6 cellular contexts compared by ENCODE assay signal in genomic region chr19:19137556-19138109, GRCh38. TPM values are rescaled to one million over a fixed set of nuclear protein-coding genes. Genes with fewer than 3 reads are reported as not detected.
DNase-seq lines count a peak whose midpoint lies in the region; TF ChIP-seq lines count a peak whose summit lies in the region.

No MANE protein-coding gene starts in this region.

- BruUV-seq in mammary epithelial cell (replicated peaks; lab: Mats Ljungman, UMichigan): no TSS peak

- H3K4me3 ChIP-seq in HUES48 (ENCODE audit: low read depth, low read length): peak overlapping the region; percentile 91
- H3K4me3 ChIP-seq in mammary epithelial cell (replicated peaks in 1 of 3; ENCODE audit: insufficient read depth in 1 of 3, low read depth in 2 of 3, low read length in 3 of 3): peak overlapping the region; percentile 64 to 91 (median 76)
- peak overlapping the region; percentile 62 for H3K4me3 ChIP-seq in neural progenitor cell

- H3K27ac Mint-ChIP-seq in neural progenitor cell: no peak overlapping the region

- H3K79me2 ChIP-seq in mammary epithelial cell (ENCODE audit: insufficient read depth, low read length) (peaks cover 12% of the 10 kb centered on the region), neural progenitor cell (ENCODE audit: low read depth) (peaks cover 6% of the 10 kb centered on the region)

- no peaks in the 10 kb centered on the region for H4K20me1 ChIP-seq in mammary epithelial cell (ENCODE audit: insufficient read depth, low read length)
- peaks cover 4% of the 10 kb centered on the region for H4K20me1 ChIP-seq in neural progenitor cell (ENCODE audit: low read depth)

- H3K9me3 ChIP-seq in HUES48 (ENCODE audit: control insufficient read depth, insufficient read depth, low read length) (no peaks in the 10 kb centered on the region; the same call in 1 of the 2 replicates), mammary epithelial cell (replicated peaks; ENCODE audit: insufficient read depth, low read length) (peaks cover 4% of the 10 kb centered on the region), neural progenitor cell (ENCODE audit: low read depth) (no peaks in the 10 kb centered on the region)

- CTCF ChIA-PET in mammary epithelial cell (lab: Charles Lee; ENCODE audit: low non-redundant PET): no interaction called here

- H3K27me3 Mint-ChIP-seq in neural progenitor cell (ENCODE audit: insufficient read depth, low read depth): peaks cover 6% of the 10 kb centered on the region

- peaks cover 3% of the 10 kb centered on the region for H3K36me3 Mint-ChIP-seq in neural progenitor cell

- in situ Hi-C loops in mammary epithelial cell (cut with MboI; ENCODE audit: low sequenced_read_pairs in 2 of 2): no loop called here

- dilution Hi-C loops in mammary epithelial cell (cut with HindIII; ENCODE audit: low sequenced_read_pairs): no loop called here

- H3K36me3 ChIP-seq in HUES48 (ENCODE audit: control insufficient read depth, insufficient read depth, low read length): peaks cover 2% of the 10 kb centered on the region; the same call in 1 of the 2 replicates
- H3K36me3 ChIP-seq in mammary epithelial cell (ENCODE audit: insufficient read depth, low read length): no peaks in the 10 kb centered on the region
- H3K36me3 ChIP-seq in neural progenitor cell: no peaks in the 10 kb centered on the region

- TF ChIP-seq CTCF in mammary epithelial cell (conservative IDR thresholded peaks at IDR 0.05 in 1 of 2, IDR thresholded peaks at IDR 0.05 in 1 of 2; ENCODE audit: extremely low read depth in 1 of 2, insufficient read depth in 1 of 2, low read depth in 1 of 2, low read length in 2 of 2): no peak
- no peak for TF ChIP-seq CTCF in neural progenitor cell (IDR thresholded peaks at IDR 0.05)

- H3K9ac ChIP-seq in HUES48 (ENCODE audit: low read depth, low read length) (peak overlapping the region; percentile 70; the same call in 1 of the 2 replicates), mammary epithelial cell (ENCODE audit: insufficient read depth, low read length) (peak overlapping the region; percentile 74), neural progenitor cell (peak overlapping the region; percentile 39)

- 6% methylated on average over 3 of the region's 25 CpGs for WGBS in mammary epithelial cell (ENCODE audit: low coverage, missing lambda C conversion rate)

- H3K27ac ChIP-seq in HUES48 (ENCODE audit: low read depth, low read length): no peak overlapping the region
- peak overlapping the region; percentile 65 for H3K27ac ChIP-seq in mammary epithelial cell (ENCODE audit: insufficient read depth, low read depth, low read length)
- no peak overlapping the region for H3K27ac ChIP-seq in neural progenitor cell
- H3K27ac ChIP-seq in caudate nucleus (ENCODE audit: low read depth, low read length): no peak overlapping the region

- H3K4me3 Mint-ChIP-seq in neural progenitor cell: peak overlapping the region; percentile 99

- DNase-seq in mammary epithelial cell (no peak), neural progenitor cell (ENCODE audit: low spot score) (peak; percentile 20), HuH-7 (ENCODE audit: low spot score) (no peak), A172 (ENCODE audit: low spot score) (no peak), caudate nucleus (lab: John Stamatoyannopoulos, UW) (no peak)

- H2AFZ ChIP-seq in mammary epithelial cell (ENCODE audit: low read depth, low read length): peak overlapping the region; percentile 93
- H2AFZ ChIP-seq in neural progenitor cell (replicated peaks): peak overlapping the region; percentile 83

- H3K4me1 ChIP-seq in HUES48 (ENCODE audit: control insufficient read depth, insufficient read depth, low read length): peaks cover 7% of the 10 kb centered on the region
- H3K4me1 ChIP-seq in mammary epithelial cell (ENCODE audit: insufficient read depth, low read length): no peaks in the 10 kb centered on the region
- peaks cover 6% of the 10 kb centered on the region for H3K4me1 ChIP-seq in neural progenitor cell

- peaks cover 15% of the 10 kb centered on the region for H3K4me1 Mint-ChIP-seq in neural progenitor cell

- H3K27me3 ChIP-seq in HUES48 (ENCODE audit: control insufficient read depth, insufficient read depth, low read length) (peaks cover 13% of the 10 kb centered on the region), mammary epithelial cell (ENCODE audit: insufficient read depth, low read length) (no peaks in the 10 kb centered on the region), neural progenitor cell (peaks cover 26% of the 10 kb centered on the region)

- H3K4me2 ChIP-seq in mammary epithelial cell (ENCODE audit: insufficient read depth, low read depth, low read length): peak overlapping the region; percentile 91
- H3K4me2 ChIP-seq in neural progenitor cell: peak overlapping the region; percentile 94

- no peaks in the 10 kb centered on the region for H3K9me3 Mint-ChIP-seq in neural progenitor cell

- H3F3A ChIP-seq in neural progenitor cell (ENCODE audit: low read depth): peaks cover 6% of the 10 kb centered on the region

- intact Hi-C loops in mammary epithelial cell (cut with micrococcal nuclease): loop anchor here (2.0 kb wide), 1 partner anchor 73 kb away; no protein-coding TSS in a partner anchor

RNA-seq across cellular contexts. Expression of gene TMEM161A, which starts 0.6 kb away (rescaled TPM):
- 10 to 100 TPM; 21.5 to 33.0 TPM for total RNA-seq in mammary epithelial cell
- 27.2 TPM for polyA plus RNA-seq in mammary epithelial cell
- 24.2 TPM for polyA minus RNA-seq in mammary epithelial cell
- total RNA-seq in neural progenitor cell (ENCODE audit: low replicate concordance): 13.3 and 38.3 TPM in 2 replicates
- total RNA-seq in A172 (2014; rRNA removed; shearing (Covaris generic)): 29.1 and 31.5 TPM in 2 replicates

RNA-seq across cellular contexts. Expression of gene MEF2B, which starts 32.4 kb away (rescaled TPM):
- total RNA-seq in mammary epithelial cell: under 1 TPM in 1 of 2 donors, not detected in 1; 0.68 TPM
- polyA plus RNA-seq in mammary epithelial cell: 0.05 TPM
- not detected for polyA minus RNA-seq in mammary epithelial cell
- 0.15 TPM in 1 of 2 replicates, not detected in the other for total RNA-seq in neural progenitor cell (ENCODE audit: low replicate concordance)
- total RNA-seq in A172 (2014; rRNA removed; shearing (Covaris generic)): not detected in 2 replicates

RNA-seq across cellular contexts. Expression of gene BORCS8, which starts 54.3 kb away (rescaled TPM):
- total RNA-seq in mammary epithelial cell (10 to 100 TPM; 13.3 to 35.1 TPM), neural progenitor cell (ENCODE audit: low replicate concordance) (6.3 and 15.1 TPM in 2 replicates)
- 22.5 TPM for polyA plus RNA-seq in mammary epithelial cell
- 13.3 TPM for polyA minus RNA-seq in mammary epithelial cell
- 22.0 and 25.6 TPM in 2 replicates for total RNA-seq in A172 (2014; rRNA removed; shearing (Covaris generic))

RNA-seq across cellular contexts. Expression of gene RFXANK, which starts 54.4 kb away (rescaled TPM):
- total RNA-seq in mammary epithelial cell (10 to 100 TPM; 66.8 to 100.0 TPM), neural progenitor cell (ENCODE audit: low replicate concordance) (31.2 and 60.9 TPM in 2 replicates)
- polyA plus RNA-seq in mammary epithelial cell: 65.1 TPM
- 38.8 TPM for polyA minus RNA-seq in mammary epithelial cell
- 122 TPM in 2 replicates for total RNA-seq in A172 (2014; rRNA removed; shearing (Covaris generic))
